In the genomic region with DNA sequence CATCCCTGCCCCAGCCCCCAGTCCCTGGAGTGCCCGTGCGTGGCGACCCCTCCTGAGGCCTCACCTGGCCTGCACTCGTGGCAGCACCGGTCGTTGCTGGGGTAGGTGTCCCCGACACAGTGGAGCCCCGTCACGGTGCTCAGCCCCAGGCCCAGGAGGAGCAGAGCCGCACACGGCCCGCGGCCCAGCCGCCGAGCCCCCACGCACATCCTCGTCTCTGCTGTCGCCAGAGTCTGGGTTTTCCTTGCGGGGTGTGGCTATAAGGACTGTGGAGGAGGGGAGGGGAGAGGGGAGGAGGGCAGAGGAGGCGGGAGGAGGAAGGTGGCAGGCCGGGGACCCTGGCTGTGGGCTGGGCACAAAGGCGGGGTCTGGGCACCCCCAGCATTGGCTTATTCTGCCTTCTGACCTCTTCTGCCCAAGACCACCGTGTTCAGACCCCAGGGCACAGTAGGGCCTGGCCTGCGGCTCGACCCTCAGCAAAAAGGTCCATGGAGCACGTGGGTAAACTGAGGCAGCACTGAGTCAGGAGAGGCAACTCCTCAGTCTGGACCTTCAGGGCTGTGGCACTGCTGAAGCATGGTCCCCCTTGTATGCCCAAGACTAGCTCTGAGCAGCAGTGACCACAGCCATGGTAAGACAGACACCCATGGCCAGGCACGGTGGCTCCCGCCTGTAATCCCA, we compare ENCODE assay signal across 10 cellular contexts. TPM values are rescaled to one million over a fixed set of nuclear protein-coding genes. Genes with fewer than 3 reads are reported as not detected.
DNase-seq lines count a peak whose midpoint lies in the region; ATAC-seq and TF ChIP-seq lines count a peak whose summit lies in the region.
"Had no signal": no experiment of that assay in that cellular context is flagged by ENCODE, and none has a peak within 500 bp of the region (broad histone marks: within the 10 kb centered on the region; RNA-seq: fewer than 3 reads in every experiment).

Gene TNFRSF4 (minus strand): TSS at position 235 of the 681 bp plus-strand sequence. CDS start 26 bp downstream, at position 209.

- no peak for TF ChIP-seq EP300 in transverse colon (IDR thresholded peaks at IDR 0.05; ENCODE audit: low read depth)

- 51% methylated on average over 21 of the region's 28 CpGs; no CpG with 5 or more reads in 1 of the 2 donors for WGBS in transverse colon (ENCODE audit: low coverage in 1 of 2), 2 donors

- TF ChIP-seq CTCF in lower lobe of right lung (IDR thresholded peaks at IDR 0.05) (no peak), transverse colon (IDR thresholded peaks at IDR 0.05) (no peak), progenitor cell of endocrine pancreas (IDR thresholded peaks at IDR 0.05; ENCODE audit: unreplicated experiment) (no peak)

- H3K4me1 ChIP-seq in lower lobe of right lung (peaks cover 22% of the 10 kb centered on the region), transverse colon (peaks cover 0 to 21% (median 6%) of the 10 kb centered on the region in 4 donors)

- intact Hi-C loops in activated T-helper 1 cell treated with anti-CD3 and anti-CD28 coated beads, Interleukin-12 subunit alpha, Interleukin-12 subunit beta, Interleukin-2, Interleukin-4 antibody, amounts not matched to agents 30 ng/mL and 10 ng/mL and 1 ng/mL, durations not matched to agents 14 hours and 24 hours and 36 hours (cut with micrococcal nuclease) = loop anchor here (1.0 to 2.0 kb wide), 2 partner anchors 13 to 16 kb away; no protein-coding TSS in a partner anchor
- intact Hi-C loops in lower lobe of right lung (cut with DNase I) = no loop called here
- intact Hi-C loops in transverse colon (cut with DNase I; ENCODE audit: low total_unique reads) = no loop called here

- H3K27me3 ChIP-seq in lower lobe of right lung (ENCODE audit: low read depth) (no peaks in the 10 kb centered on the region), transverse colon (peaks cover 20% of the 10 kb centered on the region)

- in situ Hi-C loops in transverse colon (cut with MboI; ENCODE audit: low pct_ligation_motif_present in 1 of 4, low pct_unique_long_range_greater_than_20kb in 1 of 4, low sequenced_read_pairs in 3 of 4) = no loop called here

- H3K27ac Mint-ChIP-seq in activated T-helper 1 cell treated with anti-CD3 and anti-CD28 coated beads, Interleukin-12 subunit alpha, Interleukin-12 subunit beta, Interleukin-2, Interleukin-4 antibody, amounts not matched to agents 30 ng/mL and 10 ng/mL and 1 ng/mL, durations not matched to agents 14 hours and 24 hours and 36 hours = peak within 1 kb of the TSS; percentile 87
- H3K27ac Mint-ChIP-seq in progenitor cell of endocrine pancreas = no peak within 1 kb of the TSS

- H3K36me3 ChIP-seq in lower lobe of right lung (peaks cover 32% of the 10 kb centered on the region), transverse colon (peaks cover 0 to 22% (median 9%) of the 10 kb centered on the region in 4 donors)

- ATAC-seq in lower lobe of right lung (peak in 1 of 2 donors; percentile 3), GM18868 (IDR thresholded peaks at IDR 0.05; ENCODE audit: unreplicated experiment) (no peak)

- peak within 1 kb of the TSS; percentile 86 for H3K4me3 Mint-ChIP-seq in activated T-helper 1 cell treated with anti-CD3 and anti-CD28 coated beads, Interleukin-12 subunit alpha, Interleukin-12 subunit beta, Interleukin-2, Interleukin-4 antibody, amounts not matched to agents 30 ng/mL and 10 ng/mL and 1 ng/mL, durations not matched to agents 14 hours and 24 hours and 36 hours
- no peak within 1 kb of the TSS for H3K4me3 Mint-ChIP-seq in progenitor cell of endocrine pancreas (ENCODE audit: low read depth)

- H3K4me1 Mint-ChIP-seq in activated T-helper 1 cell treated with anti-CD3 and anti-CD28 coated beads, Interleukin-12 subunit alpha, Interleukin-12 subunit beta, Interleukin-2, Interleukin-4 antibody, amounts not matched to agents 30 ng/mL and 10 ng/mL and 1 ng/mL, durations not matched to agents 14 hours and 24 hours and 36 hours (ENCODE audit: low read depth) = peaks cover 49% of the 10 kb centered on the region
- H3K4me1 Mint-ChIP-seq in progenitor cell of endocrine pancreas (ENCODE audit: low read depth) = no peaks in the 10 kb centered on the region

- DNase-seq in activated naive CD4-positive, alpha-beta T cell treated with Interleukin-2 at 50 U/mL for 16 hours = peak; percentile 62
- DNase-seq in activated naive CD4-positive, alpha-beta T cell (lab: John Stamatoyannopoulos, UW) = no peak
- no peak for DNase-seq in activated T-helper 1 cell treated with anti-CD3 and anti-CD28 coated beads, Interleukin-12 subunit alpha, Interleukin-12 subunit beta, Interleukin-2, Interleukin-4 antibody, amounts not matched to agents 30 ng/mL and 10 ng/mL and 1 ng/mL, durations not matched to agents 14 hours and 24 hours and 36 hours (ENCODE audit: low spot score)
- DNase-seq in lower lobe of right lung (no peak), transverse colon (no peak), EL (no peak), progenitor cell of endocrine pancreas (ENCODE audit: low spot score, unreplicated experiment) (no peak)
- DNase-seq: NK-92 treated with Interleukin-12 subunit alpha and Interleukin-12 subunit beta, amount 100 ng/mL, for 24 hours had no signal

- no peaks in the 10 kb centered on the region for H3K27me3 Mint-ChIP-seq in activated T-helper 1 cell treated with anti-CD3 and anti-CD28 coated beads, Interleukin-12 subunit alpha, Interleukin-12 subunit beta, Interleukin-2, Interleukin-4 antibody, amounts not matched to agents 30 ng/mL and 10 ng/mL and 1 ng/mL, durations not matched to agents 14 hours and 24 hours and 36 hours (ENCODE audit: insufficient read depth)
- H3K27me3 Mint-ChIP-seq in progenitor cell of endocrine pancreas = no peaks in the 10 kb centered on the region

- peak within 1 kb of the TSS; percentile 54 for H3K4me3 ChIP-seq in lower lobe of right lung
- H3K4me3 ChIP-seq in transverse colon = peak within 1 kb of the TSS in 2 of 4 donors; percentile 9 to 18

- no peak for TF ChIP-seq POLR2A in transverse colon (IDR thresholded peaks at IDR 0.05)

- peaks cover 23% of the 10 kb centered on the region for H3K36me3 Mint-ChIP-seq in activated T-helper 1 cell treated with anti-CD3 and anti-CD28 coated beads, Interleukin-12 subunit alpha, Interleukin-12 subunit beta, Interleukin-2, Interleukin-4 antibody, amounts not matched to agents 30 ng/mL and 10 ng/mL and 1 ng/mL, durations not matched to agents 14 hours and 24 hours and 36 hours (ENCODE audit: low read depth)
- peaks cover 6% of the 10 kb centered on the region for H3K36me3 Mint-ChIP-seq in progenitor cell of endocrine pancreas (ENCODE audit: insufficient read depth)

- H3K9me3 Mint-ChIP-seq in activated T-helper 1 cell treated with anti-CD3 and anti-CD28 coated beads, Interleukin-12 subunit alpha, Interleukin-12 subunit beta, Interleukin-2, Interleukin-4 antibody, amounts not matched to agents 30 ng/mL and 10 ng/mL and 1 ng/mL, durations not matched to agents 14 hours and 24 hours and 36 hours = no peaks in the 10 kb centered on the region
- H3K9me3 Mint-ChIP-seq in progenitor cell of endocrine pancreas (ENCODE audit: low read depth) = no peaks in the 10 kb centered on the region

- H3K9me3 ChIP-seq in lower lobe of right lung = no peaks in the 10 kb centered on the region
- H3K9me3 ChIP-seq in transverse colon = no peaks in the 10 kb centered on the region

- H3K27ac ChIP-seq in lower lobe of right lung = peak within 1 kb of the TSS; percentile 71
- peak within 1 kb of the TSS; percentile 22 to 78 (median 52) for H3K27ac ChIP-seq in transverse colon

RNA-seq across cellular contexts. Expression of gene TNFRSF4, which starts in this region (rescaled TPM):
- 788 and 811 TPM in 2 replicates for total RNA-seq in activated T-helper 1 cell treated with anti-CD3 and anti-CD28 coated beads, Interleukin-12 subunit alpha, Interleukin-12 subunit beta, Interleukin-2, Interleukin-4 antibody, amounts not matched to agents 30 ng/mL and 10 ng/mL and 1 ng/mL, durations not matched to agents 14 hours and 24 hours and 36 hours
- 3.0 TPM for total RNA-seq in lower lobe of right lung
- 1 to 10 TPM in 1 of 4 donors, under 1 TPM in 1, not detected in 2; 0.55 to 4.8 TPM for total RNA-seq in transverse colon
- total RNA-seq in progenitor cell of endocrine pancreas = 0.33 and 0.38 TPM in 2 replicates
- total RNA-seq: chondrocyte had no signal

Comparison
In these comparisons a context has a peak if more than half of its experiments do, and no peak if none do; other contexts are left out.
1. RNA of gene TNFRSF4 (total RNA-seq): 788 to 811 TPM in activated T-helper 1 cell treated with anti-CD3 and anti-CD28 coated beads, Interleukin-12 subunit alpha, Interleukin-12 subunit beta, Interleukin-2, Interleukin-4 antibody, amounts not matched to agents 30 ng/mL and 10 ng/mL and 1 ng/mL, durations not matched to agents 14 hours and 24 hours and 36 hours; 3.0 TPM in lower lobe of right lung (single experiment), 0.55 to 4.8 TPM in transverse colon and 0.33 to 0.38 TPM in progenitor cell of endocrine pancreas; every median in the first group is over 100 times any median in the second.